ENCODE assay signal across 16 cellular contexts in the genomic region with DNA sequence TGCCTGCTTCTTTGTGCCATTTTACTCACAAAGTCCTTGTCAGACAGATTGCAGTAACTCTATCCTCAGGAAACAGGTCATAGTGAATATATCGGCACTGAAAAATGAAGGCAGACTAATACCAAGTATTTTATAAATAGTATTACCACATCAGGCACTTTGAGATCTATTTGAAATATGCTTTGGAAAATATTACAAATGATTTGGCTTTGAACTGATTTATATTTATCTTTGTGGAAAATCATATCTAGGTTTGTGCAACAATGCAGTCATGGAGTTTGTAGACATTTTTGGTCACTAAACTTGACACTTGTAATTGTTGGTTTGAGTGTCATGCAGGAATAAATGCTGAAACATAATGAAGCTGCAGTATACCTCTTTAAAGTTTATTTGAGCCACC.
DNase-seq lines count a peak whose midpoint lies in the region; TF ChIP-seq lines count a peak whose summit lies in the region.
"Had no signal": no experiment of that assay in that cellular context is flagged by ENCODE, and none has a peak within 500 bp of the region (broad histone marks: within the 10 kb centered on the region; RNA-seq: fewer than 3 reads in every experiment).

No MANE protein-coding gene starts in this region.

- H2AFZ ChIP-seq in neuron (ENCODE audit: low read depth, low read length), result peak overlapping the region; percentile 40
- H2AFZ ChIP-seq: GM23338 had no signal

- no peak overlapping the region for H3K4me3 ChIP-seq in BLaER1 treated with 17β-estradiol and CSF1 and Interleukin-3, amounts not matched to agents 10 nM and 100 nM
- H3K4me3 ChIP-seq in colonic mucosa (peak overlapping the region; percentile 1), neuron (ENCODE audit: low read length) (no peak overlapping the region), H7 (ENCODE audit: insufficient read depth, low read depth, low read length) (no peak overlapping the region)
- H3K4me3 ChIP-seq: GM23338 had no signal

- peaks cover 11% of the 10 kb centered on the region for H3K4me1 Mint-ChIP-seq in glutamatergic neuron (ENCODE audit: low read depth, unreplicated experiment)
- H3K4me1 Mint-ChIP-seq in activated T-helper 1 cell treated with anti-CD3 and anti-CD28 coated beads, Interleukin-12 subunit alpha, Interleukin-12 subunit beta, Interleukin-2, Interleukin-4 antibody, amounts not matched to agents 30 ng/mL and 10 ng/mL and 1 ng/mL, durations not matched to agents 14 hours and 24 hours and 36 hours (ENCODE audit: low read depth), result no peaks in the 10 kb centered on the region
- no peaks in the 10 kb centered on the region for H3K4me1 Mint-ChIP-seq in mesothelial cell of epicardium
- H3K4me1 Mint-ChIP-seq: CD8-positive, alpha-beta memory T cell; IgD-negative memory B cell had no signal

- TF ChIP-seq CTCF in colonic mucosa (IDR thresholded peaks at IDR 0.05) (no peak), glutamatergic neuron (IDR thresholded peaks at IDR 0.05; ENCODE audit: partially characterized antibody, unreplicated experiment) (no peak), mesothelial cell of epicardium (IDR thresholded peaks at IDR 0.05; ENCODE audit: unreplicated experiment) (no peak)

- H3K36me3 Mint-ChIP-seq in glutamatergic neuron (ENCODE audit: unreplicated experiment), result no peaks in the 10 kb centered on the region
- no peaks in the 10 kb centered on the region for H3K36me3 Mint-ChIP-seq in activated T-helper 1 cell treated with anti-CD3 and anti-CD28 coated beads, Interleukin-12 subunit alpha, Interleukin-12 subunit beta, Interleukin-2, Interleukin-4 antibody, amounts not matched to agents 30 ng/mL and 10 ng/mL and 1 ng/mL, durations not matched to agents 14 hours and 24 hours and 36 hours (ENCODE audit: low read depth)
- H3K36me3 Mint-ChIP-seq in mesothelial cell of epicardium, result no peaks in the 10 kb centered on the region
- H3K36me3 Mint-ChIP-seq: CD4-positive, CD25-positive, alpha-beta regulatory T cell; CD8-positive, alpha-beta memory T cell; IgD-negative memory B cell had no signal

- H3K4me1 ChIP-seq in BLaER1 treated with 17β-estradiol and CSF1 and Interleukin-3, amounts not matched to agents 10 nM and 100 nM, result peaks cover 8 to 35% (median 20%) of the 10 kb centered on the region in 10 experiments; a peak in 19 of 20 replicates
- no peaks in the 10 kb centered on the region for H3K4me1 ChIP-seq in colonic mucosa
- H3K4me1 ChIP-seq in neuron (ENCODE audit: insufficient read depth, low read length), result no peaks in the 10 kb centered on the region

- intact Hi-C loops in colonic mucosa (cut with DNase I), result loop anchor here (5.0 kb wide), 2 partner anchors 456 to 1146 kb away; no protein-coding TSS in a partner anchor
- intact Hi-C loops in activated T-helper 1 cell treated with anti-CD3 and anti-CD28 coated beads, Interleukin-12 subunit alpha, Interleukin-12 subunit beta, Interleukin-2, Interleukin-4 antibody, amounts not matched to agents 30 ng/mL and 10 ng/mL and 1 ng/mL, durations not matched to agents 14 hours and 24 hours and 36 hours (cut with micrococcal nuclease), result no loop called here

- DNase-seq in colonic mucosa (no peak), glutamatergic neuron (no peak), H7 (no peak), mesothelial cell of epicardium (ENCODE audit: low spot score in 2 of 2, unreplicated experiment in 2 of 2) (no peak)
- DNase-seq in activated T-helper 1 cell treated with anti-CD3 and anti-CD28 coated beads, Interleukin-12 subunit alpha, Interleukin-12 subunit beta, Interleukin-2, Interleukin-4 antibody, amounts not matched to agents 30 ng/mL and 10 ng/mL and 1 ng/mL, durations not matched to agents 14 hours and 24 hours and 36 hours (ENCODE audit: low spot score), result no peak
- DNase-seq: 8988T; C1 segment of cervical spinal cord; CD4-positive, CD25-positive, alpha-beta regulatory T cell; CD8-positive, alpha-beta memory T cell; COR-L47; DMS 273 treated with DMSO at 0.1 percent for 48 hours; HFFc6 had no signal

- H3K4me3 Mint-ChIP-seq in glutamatergic neuron (ENCODE audit: unreplicated experiment) (no peak overlapping the region), mesothelial cell of epicardium (no peak overlapping the region)
- no peak overlapping the region for H3K4me3 Mint-ChIP-seq in activated T-helper 1 cell treated with anti-CD3 and anti-CD28 coated beads, Interleukin-12 subunit alpha, Interleukin-12 subunit beta, Interleukin-2, Interleukin-4 antibody, amounts not matched to agents 30 ng/mL and 10 ng/mL and 1 ng/mL, durations not matched to agents 14 hours and 24 hours and 36 hours
- H3K4me3 Mint-ChIP-seq: CD4-positive, CD25-positive, alpha-beta regulatory T cell; CD8-positive, alpha-beta memory T cell; GM23338; HFFc6; IgD-negative memory B cell had no signal

- H3K27ac ChIP-seq in BLaER1 treated with 17β-estradiol and CSF1 and Interleukin-3, amounts not matched to agents 10 nM and 100 nM, result peak overlapping the region in 1 of 11 experiments; percentile 0; a peak in 1 of 22 replicates
- H3K27ac ChIP-seq in colonic mucosa, result peak overlapping the region; percentile 67

- H3K9me3 ChIP-seq in BLaER1 treated with 17β-estradiol and CSF1 and Interleukin-3, amounts not matched to agents 10 nM and 100 nM (replicated peaks in 1 of 11), result peaks cover 0 to 1% (median 0%) of the 10 kb centered on the region in 11 experiments; a peak in 2 of 22 replicates
- no peaks in the 10 kb centered on the region for H3K9me3 ChIP-seq in colonic mucosa
- H3K9me3 ChIP-seq in neuron (ENCODE audit: low read length), result no peaks in the 10 kb centered on the region

- H3K9ac ChIP-seq in BLaER1 treated with 17β-estradiol and CSF1 and Interleukin-3, amounts not matched to agents 10 nM and 100 nM, result no peak overlapping the region
- peak overlapping the region in 1 of 2 donors; percentile 61 for H3K9ac ChIP-seq in colonic mucosa (ENCODE audit: low read depth in 2 of 2, low read length in 2 of 2)

- peaks cover 2% of the 10 kb centered on the region for H3K27me3 Mint-ChIP-seq in glutamatergic neuron (ENCODE audit: unreplicated experiment)
- peaks cover 22% of the 10 kb centered on the region for H3K27me3 Mint-ChIP-seq in activated T-helper 1 cell treated with anti-CD3 and anti-CD28 coated beads, Interleukin-12 subunit alpha, Interleukin-12 subunit beta, Interleukin-2, Interleukin-4 antibody, amounts not matched to agents 30 ng/mL and 10 ng/mL and 1 ng/mL, durations not matched to agents 14 hours and 24 hours and 36 hours (ENCODE audit: insufficient read depth)
- H3K27me3 Mint-ChIP-seq in mesothelial cell of epicardium (ENCODE audit: low read depth), result peaks cover 66% of the 10 kb centered on the region

- H3K9me3 Mint-ChIP-seq in glutamatergic neuron (ENCODE audit: unreplicated experiment) (no peaks in the 10 kb centered on the region), mesothelial cell of epicardium (no peaks in the 10 kb centered on the region)
- H3K9me3 Mint-ChIP-seq in activated T-helper 1 cell treated with anti-CD3 and anti-CD28 coated beads, Interleukin-12 subunit alpha, Interleukin-12 subunit beta, Interleukin-2, Interleukin-4 antibody, amounts not matched to agents 30 ng/mL and 10 ng/mL and 1 ng/mL, durations not matched to agents 14 hours and 24 hours and 36 hours, result no peaks in the 10 kb centered on the region
- H3K9me3 Mint-ChIP-seq: CD8-positive, alpha-beta memory T cell; HFFc6; IgD-negative memory B cell had no signal

- H4K20me1 ChIP-seq in BLaER1 treated with 17β-estradiol and CSF1 and Interleukin-3, amounts not matched to agents 10 nM and 100 nM, result no peaks in the 10 kb centered on the region

- peak overlapping the region; percentile 4 to 62 (median 43); a peak in 20 of 22 replicates for H3K4me2 ChIP-seq in BLaER1 treated with 17β-estradiol and CSF1 and Interleukin-3, amounts not matched to agents 10 nM and 100 nM
- H3K4me2 ChIP-seq: GM23338 had no signal

- no peak overlapping the region for H3K27ac Mint-ChIP-seq in glutamatergic neuron (ENCODE audit: unreplicated experiment)
- H3K27ac Mint-ChIP-seq in activated T-helper 1 cell treated with anti-CD3 and anti-CD28 coated beads, Interleukin-12 subunit alpha, Interleukin-12 subunit beta, Interleukin-2, Interleukin-4 antibody, amounts not matched to agents 30 ng/mL and 10 ng/mL and 1 ng/mL, durations not matched to agents 14 hours and 24 hours and 36 hours, result no peak overlapping the region
- no peak overlapping the region for H3K27ac Mint-ChIP-seq in mesothelial cell of epicardium
- H3K27ac Mint-ChIP-seq: CD4-positive, CD25-positive, alpha-beta regulatory T cell; CD8-positive, alpha-beta memory T cell; GM23338; HFFc6; IgD-negative memory B cell had no signal

- H3K27me3 ChIP-seq in BLaER1 treated with 17β-estradiol and CSF1 and Interleukin-3, amounts not matched to agents 10 nM and 100 nM, result peaks cover 0 to 49% (median 0%) of the 10 kb centered on the region in 11 experiments; a peak in 7 of 22 replicates
- H3K27me3 ChIP-seq in colonic mucosa (no peaks in the 10 kb centered on the region), neuron (ENCODE audit: insufficient read depth, low read length) (no peaks in the 10 kb centered on the region), H7 (ENCODE audit: control insufficient read depth, insufficient read depth, low read length) (no peaks in the 10 kb centered on the region)

- H3K36me3 ChIP-seq in BLaER1 treated with 17β-estradiol and CSF1 and Interleukin-3, amounts not matched to agents 10 nM and 100 nM, result no peaks in the 10 kb centered on the region
- H3K36me3 ChIP-seq in colonic mucosa (no peaks in the 10 kb centered on the region), neuron (ENCODE audit: insufficient read depth, low read length) (no peaks in the 10 kb centered on the region), H7 (replicated peaks; ENCODE audit: control insufficient read depth, insufficient read depth, low read length) (no peaks in the 10 kb centered on the region)
